Comparison of ENCODE assay signal across 1 cellular context in the genomic region with DNA sequence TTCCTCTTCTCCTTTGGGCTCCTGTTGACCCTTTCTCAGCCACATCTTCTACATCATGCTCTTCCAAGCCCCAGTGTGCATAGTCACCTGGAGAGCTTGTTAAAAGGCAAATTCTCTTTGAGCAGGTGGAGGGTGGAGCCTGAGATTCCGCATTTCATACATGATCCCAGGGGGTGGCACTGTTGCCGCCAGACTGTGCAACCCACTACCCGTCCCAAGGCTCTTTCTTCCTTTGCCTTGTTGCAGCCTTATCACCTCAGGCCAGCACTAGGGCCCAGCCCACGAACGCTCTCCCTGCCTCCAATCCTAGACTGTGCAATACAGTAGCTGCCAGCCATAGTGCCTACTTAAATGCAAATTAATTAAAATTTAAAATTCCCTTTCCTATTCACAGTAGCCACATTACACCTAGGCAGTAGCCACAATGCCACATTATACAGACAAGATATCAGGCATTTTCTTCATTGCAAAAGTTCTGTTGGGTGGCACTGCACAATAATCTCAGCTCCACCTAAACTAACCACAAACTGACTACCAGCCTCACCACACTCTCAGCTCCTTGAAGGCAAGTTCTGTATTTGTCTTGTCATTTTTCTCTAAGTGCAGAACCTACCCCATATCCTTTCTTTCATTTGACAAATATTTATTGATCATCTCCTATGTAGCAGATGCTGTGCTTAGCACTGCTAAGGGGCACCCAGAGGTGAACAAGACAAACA.
TF ChIP-seq lines count a peak whose summit lies in the region.

No MANE protein-coding gene starts in this region.

TF ChIP-seq in endothelial cell of umbilical vein, 7 proteins besides CTCF, POLR2A, EP300 and RAD21:
- TF ChIP-seq FOS (IDR thresholded peaks at IDR 0.05; ENCODE audit: borderline replicate concordance, insufficient read depth, low read length) (no peak), GATA2 (IDR thresholded peaks at IDR 0.05; ENCODE audit: insufficient read depth, insufficient read length, low read depth, low read length) (no peak), MYC (IDR thresholded peaks at IDR 0.05; ENCODE audit: low read depth, low read length) (no peak), POLR2AphosphoS5 (IDR thresholded peaks at IDR 0.05; ENCODE audit: insufficient read depth, low read depth, low read length) (no peak), JUN (IDR thresholded peaks at IDR 0.05; ENCODE audit: borderline replicate concordance, insufficient read depth, insufficient read length, low read depth) (no peak), EZH2 (IDR thresholded peaks at IDR 0.05; ENCODE audit: borderline replicate concordance, low read depth, low read length, severe bottlenecking) (no peak)
- TF ChIP-seq, protein P1, sequence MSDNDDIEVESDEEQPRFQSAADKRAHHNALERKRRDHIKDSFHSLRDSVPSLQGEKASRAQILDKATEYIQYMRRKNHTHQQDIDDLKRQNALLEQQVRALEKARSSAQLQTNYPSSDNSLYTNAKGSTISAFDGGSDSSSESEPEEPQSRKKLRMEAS (IDR thresholded peaks at IDR 0.05; ENCODE audit: insufficient read depth, insufficient read length) = no peak
